Comparison of ENCODE assay signal across 33 cellular contexts in genomic region chr2:8740136-8740535, GRCh38.
"Had no signal": no experiment of that assay in that cellular context is flagged by ENCODE, and none has a peak within 500 bp of the region (broad histone marks: within the 10 kb centered on the region; RNA-seq: fewer than 3 reads in every experiment).

No MANE protein-coding gene starts in this region.

- H3K27ac Mint-ChIP-seq: activated CD4-positive, alpha-beta memory T cell treated with anti-CD3 and anti-CD28 coated beads, Interleukin-2, amount 10 ng/mL, durations not matched to agents 7 days and 5 days; activated CD4-positive, alpha-beta T cell treated with anti-CD3 and anti-CD28 coated beads for 36 hours; activated naive CD4-positive, alpha-beta T cell treated with anti-CD3 and anti-CD28 coated beads, Interleukin-2, amount 10 ng/mL, durations not matched to agents 7 days and 5 days; activated naive CD8-positive, alpha-beta T cell treated with anti-CD3 and anti-CD28 coated beads for 36 hours; activated T-cell treated with anti-CD3 and anti-CD28 coated beads, Interleukin-2, amount 50 U/mL, for 72 hours; activated T-helper 2 cell treated with anti-CD3 and anti-CD28 coated beads, Interferon-gamma antibody, Interleukin-2, Interleukin-4, amounts not matched to agents 10 μg/mL and 5 μg/mL and 100 μg/mL, durations not matched to agents 14 hours and 24 hours and 36 hours had no signal

- H3K36me3 Mint-ChIP-seq: activated naive CD8-positive, alpha-beta T cell treated with anti-CD3 and anti-CD28 coated beads for 36 hours had no signal

- ATAC-seq: activated CD4-positive, alpha-beta T cell treated with anti-CD3 and anti-CD28 coated beads for 36 hours; activated T-cell treated with anti-CD3 and anti-CD28 coated beads, Interleukin-2, amount 50 U/mL, for 72 hours; body of pancreas; Panc1; Right ventricle myocardium inferior; T-cell had no signal

- H3K4me1 ChIP-seq: body of pancreas had no signal

- DNase-seq: activated CD4-positive, alpha-beta memory T cell treated with anti-CD3 and anti-CD28 coated beads, Interleukin-2, amount 10 ng/mL, durations not matched to agents 7 days and 5 days; activated CD4-positive, alpha-beta T cell treated with anti-CD3 and anti-CD28 coated beads for 36 hours; activated CD4-positive, alpha-beta T cell treated with anti-CD3 and anti-CD28 coated beads, Interleukin-2, amount 50 U/mL, for 1 hour; activated CD8-positive, alpha-beta memory T cell treated with anti-CD3 and anti-CD28 coated beads, Interleukin-2, amount 50 U/mL, for 4 hours; activated gamma-delta T cell treated with Interleukin-2 at 50 U/mL for 16 hours; activated naive CD4-positive, alpha-beta T cell treated with anti-CD3 and anti-CD28 coated beads, Interleukin-2, amount 10 ng/mL, durations not matched to agents 7 days and 5 days; activated naive CD8-positive, alpha-beta T cell treated with anti-CD3 and anti-CD28 coated beads for 36 hours; activated T-cell treated with anti-CD3 and anti-CD28 coated beads, Interleukin-2, amount 50 U/mL, for 72 hours; aorta; body of pancreas; KG1; NCI-H1092 treated with DMSO at 0.1 percent for 48 hours; NCI-H1417 treated with DMSO at 0.1 percent for 48 hours; NCI-H1694; NCI-H2029; NCI-H2107; NCI-H2171 treated with DMSO at 0.1 percent for 48 hours; NCI-H345; NCI-H510A treated with DMSO at 0.1 percent for 48 hours; NCI-H69; NK-92 treated with Interleukin-12 subunit alpha and Interleukin-12 subunit beta, amount 100 ng/mL, for 24 hours; OCI-M1; RPMI8226; T-cell; T-helper 2 cell; T1000; WERI-Rb-1 had no signal

- H3K4me3 ChIP-seq: body of pancreas, SK-N-MC had no signal

- FAIRE-seq: bronchial epithelial cell had no signal

- H3K9me3 Mint-ChIP-seq: activated CD4-positive, alpha-beta memory T cell treated with anti-CD3 and anti-CD28 coated beads, Interleukin-2, amount 10 ng/mL, durations not matched to agents 7 days and 5 days; activated naive CD4-positive, alpha-beta T cell treated with anti-CD3 and anti-CD28 coated beads, Interleukin-2, amount 10 ng/mL, durations not matched to agents 7 days and 5 days; activated naive CD8-positive, alpha-beta T cell treated with anti-CD3 and anti-CD28 coated beads for 36 hours; activated T-cell treated with anti-CD3 and anti-CD28 coated beads, Interleukin-2, amount 50 U/mL, for 72 hours; activated T-helper 2 cell treated with anti-CD3 and anti-CD28 coated beads, Interferon-gamma antibody, Interleukin-2, Interleukin-4, amounts not matched to agents 10 μg/mL and 5 μg/mL and 100 μg/mL, durations not matched to agents 14 hours and 24 hours and 36 hours; central memory CD8-positive, alpha-beta T cell; T-cell had no signal

- H3K4me1 Mint-ChIP-seq: activated CD4-positive, alpha-beta memory T cell treated with anti-CD3 and anti-CD28 coated beads, Interleukin-2, amount 10 ng/mL, durations not matched to agents 7 days and 5 days; activated CD4-positive, alpha-beta T cell treated with anti-CD3 and anti-CD28 coated beads for 36 hours; activated naive CD4-positive, alpha-beta T cell treated with anti-CD3 and anti-CD28 coated beads, Interleukin-2, amount 10 ng/mL, durations not matched to agents 7 days and 5 days; activated naive CD8-positive, alpha-beta T cell treated with anti-CD3 and anti-CD28 coated beads for 36 hours; central memory CD8-positive, alpha-beta T cell; T-cell had no signal

- H3K27me3 Mint-ChIP-seq: activated CD4-positive, alpha-beta memory T cell treated with anti-CD3 and anti-CD28 coated beads, Interleukin-2, amount 10 ng/mL, durations not matched to agents 7 days and 5 days; activated CD4-positive, alpha-beta T cell treated with anti-CD3 and anti-CD28 coated beads for 36 hours; activated naive CD4-positive, alpha-beta T cell treated with anti-CD3 and anti-CD28 coated beads, Interleukin-2, amount 10 ng/mL, durations not matched to agents 7 days and 5 days; activated naive CD8-positive, alpha-beta T cell treated with anti-CD3 and anti-CD28 coated beads for 36 hours; central memory CD8-positive, alpha-beta T cell; T-cell had no signal

- H3K4me3 Mint-ChIP-seq: activated CD4-positive, alpha-beta memory T cell treated with anti-CD3 and anti-CD28 coated beads, Interleukin-2, amount 10 ng/mL, durations not matched to agents 7 days and 5 days; activated CD4-positive, alpha-beta T cell treated with anti-CD3 and anti-CD28 coated beads for 36 hours; activated naive CD4-positive, alpha-beta T cell treated with anti-CD3 and anti-CD28 coated beads, Interleukin-2, amount 10 ng/mL, durations not matched to agents 7 days and 5 days; activated naive CD8-positive, alpha-beta T cell treated with anti-CD3 and anti-CD28 coated beads for 36 hours; activated T-cell treated with anti-CD3 and anti-CD28 coated beads, Interleukin-2, amount 50 U/mL, for 72 hours; central memory CD8-positive, alpha-beta T cell; T-cell had no signal

- H3K27me3 ChIP-seq: body of pancreas had no signal

- H3K27ac ChIP-seq: body of pancreas, SK-N-MC, WERI-Rb-1 had no signal

- H3K9me3 ChIP-seq: body of pancreas had no signal
